Comparison of ENCODE assay signal across 3 cellular contexts in the genomic region with DNA sequence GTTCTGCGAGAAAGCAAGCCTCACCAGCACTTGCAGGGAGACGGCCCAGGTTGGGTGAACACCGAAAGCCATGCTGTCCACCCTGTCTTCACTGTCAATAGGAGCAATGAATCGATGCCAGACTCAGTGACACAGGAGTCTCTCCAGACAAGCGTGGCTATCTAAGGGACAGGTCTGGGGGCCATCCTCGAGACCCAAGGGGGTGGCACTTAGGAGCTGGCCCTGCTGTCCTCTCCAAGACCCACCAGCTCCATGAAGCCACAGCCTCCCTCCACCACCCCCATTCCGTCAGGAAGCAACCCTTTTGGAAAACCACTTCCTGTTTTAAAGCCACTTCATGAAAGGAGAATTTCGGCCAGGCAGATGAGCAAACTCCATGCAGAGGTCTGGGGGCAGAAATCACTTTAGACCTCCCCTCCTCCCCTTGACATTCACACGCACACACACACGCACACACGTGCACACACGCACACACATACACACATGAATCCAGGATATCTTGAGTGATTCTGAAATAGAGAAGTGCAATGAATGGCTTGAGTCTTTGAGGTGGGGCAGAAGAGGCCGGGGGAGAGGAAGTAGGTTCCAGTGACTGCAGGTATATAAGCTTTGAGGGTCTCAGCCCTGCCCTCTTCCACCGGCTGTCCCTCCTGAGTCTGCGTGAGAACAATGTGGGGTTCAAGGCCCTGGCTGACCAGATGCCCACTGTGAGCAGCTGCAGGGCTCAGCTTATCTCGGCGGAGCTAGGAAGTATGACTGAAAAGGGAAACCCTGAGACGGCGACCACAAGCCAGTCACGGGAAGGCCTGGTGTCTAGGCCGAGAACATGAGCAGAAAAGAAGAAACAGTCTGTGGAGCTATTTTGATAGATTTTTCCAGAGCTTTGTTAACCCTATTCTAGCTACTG.
TF ChIP-seq lines count a peak whose summit lies in the region.

No MANE protein-coding gene starts in this region.

TF ChIP-seq in liver, 16 proteins besides CTCF, POLR2A, EP300 and RAD21:
- no peak for TF ChIP-seq NR2F2 (IDR thresholded peaks at IDR 0.05)

TF ChIP-seq in HepG2, 621 proteins besides CTCF, POLR2A, EP300 and RAD21:
- TF ChIP-seq ZKSCAN5 (CRISPR knock-in tag; IDR thresholded peaks at IDR 0.05) (no peak), HNRNPK (IDR thresholded peaks at IDR 0.05; ENCODE audit: low read depth, low read length, poor library complexity, severe bottlenecking) (no peak), ZNF569 (CRISPR knock-in tag; IDR thresholded peaks at IDR 0.05; ENCODE audit: borderline replicate concordance) (no peak), ZFYVE20 (CRISPR knock-in tag; IDR thresholded peaks at IDR 0.05; ENCODE audit: borderline replicate concordance, low read depth) (no peak), TCF7 (IDR thresholded peaks at IDR 0.05; ENCODE audit: low read depth) (no peak), KLF9 (CRISPR knock-in tag; IDR thresholded peaks at IDR 0.05; ENCODE audit: low read depth) (no peak), MED8 (CRISPR knock-in tag; IDR thresholded peaks at IDR 0.05; ENCODE audit: insufficient replicate concordance) (no peak), MLXIP (CRISPR knock-in tag; IDR thresholded peaks at IDR 0.05; ENCODE audit: borderline replicate concordance) (no peak), TEAD2 (CRISPR knock-in tag; IDR thresholded peaks at IDR 0.05) (no peak), MIER3 (CRISPR knock-in tag; IDR thresholded peaks at IDR 0.05; ENCODE audit: borderline replicate concordance) (no peak), ZNF577 (CRISPR knock-in tag; IDR thresholded peaks at IDR 0.05; ENCODE audit: borderline replicate concordance, low read depth) (no peak), THAP9 (CRISPR knock-in tag; IDR thresholded peaks at IDR 0.05; ENCODE audit: borderline replicate concordance) (no peak), CSRNP1 (CRISPR knock-in tag; IDR thresholded peaks at IDR 0.05) (no peak), ZNF121 (CRISPR knock-in tag; IDR thresholded peaks at IDR 0.05) (no peak), ZNF501 (CRISPR knock-in tag; IDR thresholded peaks at IDR 0.05) (no peak)
- TF ChIP-seq, protein P1, sequence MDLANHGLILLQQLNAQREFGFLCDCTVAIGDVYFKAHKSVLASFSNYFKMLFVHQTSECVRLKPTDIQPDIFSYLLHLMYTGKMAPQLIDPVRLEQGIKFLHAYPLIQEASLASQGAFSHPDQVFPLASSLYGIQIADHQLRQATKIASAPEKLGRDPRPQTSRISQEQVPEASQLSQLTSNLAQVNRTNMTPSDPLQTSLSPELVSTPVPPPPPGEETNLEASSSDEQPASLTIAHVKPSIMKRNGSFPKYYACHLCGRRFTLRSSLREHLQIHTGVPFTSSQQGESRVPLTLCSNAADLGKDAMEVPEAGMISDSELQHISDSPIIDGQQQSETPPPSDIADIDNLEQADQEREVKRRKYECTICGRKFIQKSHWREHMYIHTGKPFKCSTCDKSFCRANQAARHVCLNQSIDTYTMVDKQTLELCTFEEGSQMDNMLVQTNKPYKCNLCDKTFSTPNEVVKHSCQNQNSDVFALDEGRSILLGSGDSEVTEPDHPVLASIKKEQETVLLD (CRISPR knock-in tag; IDR thresholded peaks at IDR 0.05; ENCODE audit: low read depth): no peak
TF ChIP-seq in HepG2: peak in this region for 0.

TF ChIP-seq in SK-N-SH, 30 proteins besides CTCF, POLR2A, EP300 and RAD21:
- TF ChIP-seq USF1 (IDR thresholded peaks at IDR 0.05; ENCODE audit: borderline replicate concordance, low read depth) (no peak), TEAD4 (IDR thresholded peaks at IDR 0.05; ENCODE audit: borderline replicate concordance, insufficient read depth) (no peak), JUND (IDR thresholded peaks at IDR 0.05) (no peak), GABPA (IDR thresholded peaks at IDR 0.05; ENCODE audit: low read depth) (no peak), MAX (IDR thresholded peaks at IDR 0.05; ENCODE audit: low read depth) (no peak), RXRA (IDR thresholded peaks at IDR 0.05; ENCODE audit: borderline replicate concordance, low read depth) (no peak), PBX3 (IDR thresholded peaks at IDR 0.05) (no peak), FOXM1 (IDR thresholded peaks at IDR 0.05; ENCODE audit: low read depth) (no peak), TAF1 (IDR thresholded peaks at IDR 0.05; ENCODE audit: borderline replicate concordance, low read depth, low read length) (no peak), SMC3 (IDR thresholded peaks at IDR 0.05; ENCODE audit: low read depth, low read length) (no peak), SIN3A (IDR thresholded peaks at IDR 0.05; ENCODE audit: borderline replicate concordance, low read depth, low read length) (no peak)
- TF ChIP-seq, protein P2, sequence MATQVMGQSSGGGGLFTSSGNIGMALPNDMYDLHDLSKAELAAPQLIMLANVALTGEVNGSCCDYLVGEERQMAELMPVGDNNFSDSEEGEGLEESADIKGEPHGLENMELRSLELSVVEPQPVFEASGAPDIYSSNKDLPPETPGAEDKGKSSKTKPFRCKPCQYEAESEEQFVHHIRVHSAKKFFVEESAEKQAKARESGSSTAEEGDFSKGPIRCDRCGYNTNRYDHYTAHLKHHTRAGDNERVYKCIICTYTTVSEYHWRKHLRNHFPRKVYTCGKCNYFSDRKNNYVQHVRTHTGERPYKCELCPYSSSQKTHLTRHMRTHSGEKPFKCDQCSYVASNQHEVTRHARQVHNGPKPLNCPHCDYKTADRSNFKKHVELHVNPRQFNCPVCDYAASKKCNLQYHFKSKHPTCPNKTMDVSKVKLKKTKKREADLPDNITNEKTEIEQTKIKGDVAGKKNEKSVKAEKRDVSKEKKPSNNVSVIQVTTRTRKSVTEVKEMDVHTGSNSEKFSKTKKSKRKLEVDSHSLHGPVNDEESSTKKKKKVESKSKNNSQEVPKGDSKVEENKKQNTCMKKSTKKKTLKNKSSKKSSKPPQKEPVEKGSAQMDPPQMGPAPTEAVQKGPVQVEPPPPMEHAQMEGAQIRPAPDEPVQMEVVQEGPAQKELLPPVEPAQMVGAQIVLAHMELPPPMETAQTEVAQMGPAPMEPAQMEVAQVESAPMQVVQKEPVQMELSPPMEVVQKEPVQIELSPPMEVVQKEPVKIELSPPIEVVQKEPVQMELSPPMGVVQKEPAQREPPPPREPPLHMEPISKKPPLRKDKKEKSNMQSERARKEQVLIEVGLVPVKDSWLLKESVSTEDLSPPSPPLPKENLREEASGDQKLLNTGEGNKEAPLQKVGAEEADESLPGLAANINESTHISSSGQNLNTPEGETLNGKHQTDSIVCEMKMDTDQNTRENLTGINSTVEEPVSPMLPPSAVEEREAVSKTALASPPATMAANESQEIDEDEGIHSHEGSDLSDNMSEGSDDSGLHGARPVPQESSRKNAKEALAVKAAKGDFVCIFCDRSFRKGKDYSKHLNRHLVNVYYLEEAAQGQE (IDR thresholded peaks at IDR 0.05; ENCODE audit: low read depth, low read length): no peak
- TF ChIP-seq, protein P3, sequence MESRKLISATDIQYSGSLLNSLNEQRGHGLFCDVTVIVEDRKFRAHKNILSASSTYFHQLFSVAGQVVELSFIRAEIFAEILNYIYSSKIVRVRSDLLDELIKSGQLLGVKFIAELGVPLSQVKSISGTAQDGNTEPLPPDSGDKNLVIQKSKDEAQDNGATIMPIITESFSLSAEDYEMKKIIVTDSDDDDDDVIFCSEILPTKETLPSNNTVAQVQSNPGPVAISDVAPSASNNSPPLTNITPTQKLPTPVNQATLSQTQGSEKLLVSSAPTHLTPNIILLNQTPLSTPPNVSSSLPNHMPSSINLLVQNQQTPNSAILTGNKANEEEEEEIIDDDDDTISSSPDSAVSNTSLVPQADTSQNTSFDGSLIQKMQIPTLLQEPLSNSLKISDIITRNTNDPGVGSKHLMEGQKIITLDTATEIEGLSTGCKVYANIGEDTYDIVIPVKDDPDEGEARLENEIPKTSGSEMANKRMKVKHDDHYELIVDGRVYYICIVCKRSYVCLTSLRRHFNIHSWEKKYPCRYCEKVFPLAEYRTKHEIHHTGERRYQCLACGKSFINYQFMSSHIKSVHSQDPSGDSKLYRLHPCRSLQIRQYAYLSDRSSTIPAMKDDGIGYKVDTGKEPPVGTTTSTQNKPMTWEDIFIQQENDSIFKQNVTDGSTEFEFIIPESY (IDR thresholded peaks at IDR 0.05; ENCODE audit: borderline replicate concordance, low read depth): no peak
TF ChIP-seq in SK-N-SH: peak in this region for 0.
